Comparison of ENCODE assay signal across 20 cellular contexts in the genomic region with DNA sequence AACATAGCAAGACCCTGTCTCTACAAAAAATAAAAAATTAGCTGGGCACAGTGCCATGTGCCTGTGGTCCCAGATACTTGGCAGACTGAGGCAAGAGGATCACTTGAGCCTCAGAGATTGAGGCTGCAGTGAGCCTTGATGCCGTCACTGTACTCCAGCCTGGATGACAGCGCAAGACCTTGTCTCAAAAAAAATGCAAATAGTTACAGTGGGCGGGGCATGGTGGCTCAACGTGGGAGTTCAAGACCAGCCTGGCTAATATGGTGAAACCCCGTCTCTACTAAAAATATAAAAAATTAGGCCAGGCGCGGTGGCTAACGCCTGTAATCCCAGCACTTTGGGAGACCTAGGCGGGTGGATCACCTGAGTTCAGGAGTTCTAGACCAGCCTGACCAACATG. TPM values are rescaled to one million over a fixed set of nuclear protein-coding genes. Genes with fewer than 3 reads are reported as not detected.
"Had no signal": no experiment of that assay in that cellular context is flagged by ENCODE, and none has a peak within 500 bp of the region (broad histone marks: within the 10 kb centered on the region; RNA-seq: fewer than 3 reads in every experiment).

No MANE protein-coding gene starts in this region.

- H3K79me2 ChIP-seq: parathyroid adenoma had no signal

- H3K9me3 ChIP-seq: neutrophil had no signal

- H3K9ac ChIP-seq: parathyroid adenoma had no signal

- H3K27me3 ChIP-seq: dorsolateral prefrontal cortex, left lung, neutrophil, spleen, upper lobe of right lung had no signal

- ATAC-seq: activated CD4-positive, CD25-positive, alpha-beta regulatory T cell treated with anti-CD3 and anti-CD28 coated beads, Interleukin-2, amount 50 U/mL, for 24 hours; left lung; upper lobe of right lung had no signal

- H3K27ac Mint-ChIP-seq: activated naive CD8-positive, alpha-beta T cell treated with anti-CD3 and anti-CD28 coated beads, Interleukin-2, amount 10 ng/mL, durations not matched to agents 7 days and 5 days; T-helper 2 cell treated with Interferon-gamma antibody and Interleukin-4, amounts not matched to agents 5 μg/mL and 100 μg/mL, for 36 hours had no signal

- H3K4me1 ChIP-seq: parathyroid adenoma, sigmoid colon had no signal

- H3K4me3 Mint-ChIP-seq: activated naive CD8-positive, alpha-beta T cell treated with anti-CD3 and anti-CD28 coated beads, Interleukin-2, amount 10 ng/mL, durations not matched to agents 7 days and 5 days; T-helper 2 cell treated with Interferon-gamma antibody and Interleukin-4, amounts not matched to agents 5 μg/mL and 100 μg/mL, for 36 hours had no signal

- H3K27me3 Mint-ChIP-seq: activated naive CD8-positive, alpha-beta T cell treated with anti-CD3 and anti-CD28 coated beads, Interleukin-2, amount 10 ng/mL, durations not matched to agents 7 days and 5 days; naive B cell had no signal

- H2AFZ ChIP-seq: parathyroid adenoma had no signal

- H3K27ac ChIP-seq: dorsolateral prefrontal cortex, left lung, neutrophil, parathyroid adenoma, sigmoid colon, thoracic aorta, upper lobe of right lung had no signal

- H3K4me3 ChIP-seq: dorsolateral prefrontal cortex, left lung, sigmoid colon, spleen, thoracic aorta, upper lobe of right lung had no signal

- DNase-seq: activated CD4-positive, alpha-beta T cell treated with anti-CD3 and anti-CD28 coated beads, Interleukin-2, amount 50 U/mL, for 1 hour; activated CD8-positive, alpha-beta memory T cell treated with anti-CD3 and anti-CD28 coated beads for 24 hours; activated naive CD4-positive, alpha-beta T cell; activated naive CD8-positive, alpha-beta T cell treated with anti-CD3 and anti-CD28 coated beads, Interleukin-2, amount 10 ng/mL, durations not matched to agents 7 days and 5 days; aorta; dorsolateral prefrontal cortex; erythroblast; hypothalamus; kidney; left lung; mammary epithelial cell; naive B cell; sigmoid colon; spleen; upper lobe of right lung had no signal

- FAIRE-seq: kidney had no signal

RNA-seq across cellular contexts. Expression of a gene that starts 59.2 kb away (rescaled TPM):
- total RNA-seq: activated naive CD8-positive, alpha-beta T cell treated with anti-CD3 and anti-CD28 coated beads, Interleukin-2, amount 10 ng/mL, durations not matched to agents 7 days and 5 days; aorta; kidney; left lung; mammary epithelial cell; sigmoid colon; spleen; thoracic aorta; upper lobe of right lung had no signal
- polyA plus RNA-seq: aorta, mammary epithelial cell, sigmoid colon, spleen had no signal
